In genomic region chr9:102164247-102164646, GRCh38 we compare ENCODE assay signal across 23 cellular contexts.
"Had no signal": no experiment of that assay in that cellular context is flagged by ENCODE, and none has a peak within 500 bp of the region (broad histone marks: within the 10 kb centered on the region; RNA-seq: fewer than 3 reads in every experiment).

No MANE protein-coding gene starts in this region.

- DNase-seq: dermis blood vessel endothelial cell; dorsolateral prefrontal cortex; effector CD4-positive, alpha-beta T cell; effector memory CD4-positive, alpha-beta T cell; foreskin keratinocyte; heart left ventricle; hypothalamus; immature natural killer cell; islet precursor cell; kidney; kidney glomerular epithelial cell; left colon; left lung; left ventricle myocardium superior; lower lobe of right lung; mesenchymal stem cell; mucosa of descending colon; naive B cell had no signal

- H3K4me2 ChIP-seq: hepatocyte had no signal

- ATAC-seq: foreskin keratinocyte, gastroesophageal sphincter, heart left ventricle, left colon, left lung, left ventricle myocardium superior, lower lobe of right lung, mucosa of descending colon had no signal

- H2AFZ ChIP-seq: hepatocyte had no signal

- H3K27ac ChIP-seq: coronary artery, dorsolateral prefrontal cortex, esophagus muscularis mucosa, foreskin keratinocyte, gastroesophageal sphincter, heart left ventricle, hepatocyte, left lung, lower lobe of right lung had no signal

- H3K9me3 ChIP-seq: esophagus muscularis mucosa, gastroesophageal sphincter, left lung, lower lobe of right lung, mucosa of descending colon had no signal

- H3K27me3 ChIP-seq: dorsolateral prefrontal cortex, esophagus muscularis mucosa, foreskin keratinocyte, gastroesophageal sphincter, heart left ventricle, hepatocyte, left lung had no signal

- H3K4me3 ChIP-seq: coronary artery, dorsolateral prefrontal cortex, esophagus muscularis mucosa, gastroesophageal sphincter, heart left ventricle, hepatocyte, left lung, lower lobe of right lung, mucosa of descending colon had no signal

- H3K79me2 ChIP-seq: hepatocyte had no signal

- H3K36me3 ChIP-seq: esophagus muscularis mucosa, gastroesophageal sphincter, heart left ventricle, left lung, lower lobe of right lung had no signal

- H3K4me1 ChIP-seq: esophagus muscularis mucosa, foreskin keratinocyte, gastroesophageal sphincter, heart left ventricle, left lung, lower lobe of right lung had no signal

- FAIRE-seq: endothelial cell of umbilical vein had no signal
